ENCODE assay signal across 32 cellular contexts in the genomic region with DNA sequence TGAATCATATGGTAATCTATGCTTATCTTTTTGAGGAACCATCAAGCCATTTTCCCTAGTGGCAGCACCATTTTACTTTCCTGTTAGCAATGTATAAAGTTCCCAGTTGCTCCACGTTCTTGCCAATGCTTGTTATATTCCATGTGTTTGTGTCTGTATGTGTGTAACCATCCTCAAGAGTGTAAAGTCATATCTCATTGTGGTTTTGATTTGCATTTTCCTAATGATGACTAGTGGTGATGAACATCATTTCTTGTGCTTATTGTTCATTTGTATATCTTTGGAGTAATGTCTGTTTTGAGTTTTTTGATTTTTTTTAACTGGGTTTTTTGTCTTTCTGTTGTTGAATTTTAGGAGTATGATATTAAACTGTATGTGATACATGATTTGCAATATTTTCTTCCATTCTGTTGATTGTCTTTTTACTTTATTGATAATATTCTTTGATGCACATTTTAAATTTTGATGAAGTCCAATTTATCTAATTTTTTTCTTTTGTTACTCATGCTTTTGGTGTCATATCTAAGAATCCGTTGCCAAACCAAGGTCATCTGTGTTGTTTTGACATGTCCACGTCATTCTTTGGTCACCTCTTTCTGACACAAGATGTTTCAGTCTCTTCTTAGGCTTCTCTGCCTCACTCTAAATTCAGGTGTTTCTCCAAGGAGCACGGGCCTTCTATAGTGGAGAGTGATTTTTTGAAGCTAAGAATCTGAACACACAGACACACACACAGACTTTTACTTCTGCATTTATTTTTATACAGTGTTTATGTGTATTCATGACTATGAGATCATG. TPM values are rescaled to one million over a fixed set of nuclear protein-coding genes. Genes with fewer than 3 reads are reported as not detected.
DNase-seq lines count a peak whose midpoint lies in the region; ATAC-seq and TF ChIP-seq lines count a peak whose summit lies in the region.
"Had no signal": no experiment of that assay in that cellular context is flagged by ENCODE, and none has a peak within 500 bp of the region (broad histone marks: within the 10 kb centered on the region; RNA-seq: fewer than 3 reads in every experiment).

No MANE protein-coding gene starts in this region.

- intact Hi-C loops in natural killer cell (cut with micrococcal nuclease) = no loop called here
- intact Hi-C loops in heart right ventricle (cut with DNase I) = no loop called here

- ATAC-seq in natural killer cell = no peak
- ATAC-seq in natural killer cell treated with Interleukin-12 subunit alpha and Interleukin-12 subunit beta and Interleukin-15 and Interleukin-18, amount 100 ng/mL, for 72 hours = no peak
- no peak for ATAC-seq in T-helper 17 cell
- no peak for ATAC-seq in esophagus mucosa
- no peak for ATAC-seq in heart right ventricle
- ATAC-seq: GM23338, left cardiac atrium, upper lobe of right lung had no signal

- DNase-seq in natural killer cell (no peak), T-helper 17 cell (no peak), fibroblast of mammary gland (ENCODE audit: low read depth) (peak; percentile 5), GM20000 (ENCODE audit: low spot score) (no peak), heart right ventricle (no peak)
- DNase-seq in natural killer cell treated with Interleukin-12 subunit alpha and Interleukin-12 subunit beta and Interleukin-15 and Interleukin-18, amount 100 ng/mL, for 72 hours (ENCODE audit: low spot score) = no peak
- DNase-seq: activated CD4-positive, alpha-beta T cell treated with anti-CD3 and anti-CD28 coated beads, Interleukin-2, amount 50 U/mL, for 1 hour; activated naive CD4-positive, alpha-beta T cell treated with Interleukin-2 at 50 U/mL for 16 hours; Calu3; DMS79 treated with DMSO at 0.1 percent for 48 hours; effector memory CD4-positive, alpha-beta T cell; foreskin fibroblast; left cardiac atrium; MV-4-11; NCI-H146; NCI-H2107; NCI-H748 treated with DMSO at 0.1 percent for 48 hours; stimulated activated CD4-positive, alpha-beta T cell treated with anti-CD3 and anti-CD28 coated beads, Interleukin-2, amount 100 ng/mL, for 24 hours; substantia nigra; upper lobe of right lung had no signal

- H3K4me3 ChIP-seq in fibroblast of mammary gland (ENCODE audit: control insufficient read depth, low read depth, low read length) = no peak overlapping the region
- no peak overlapping the region for H3K4me3 ChIP-seq in heart right ventricle
- H3K4me3 ChIP-seq: cardiac muscle cell, coronary artery, GM23338, hepatocyte, neural progenitor cell, right atrium auricular region, SJSA1, smooth muscle cell, upper lobe of right lung had no signal

- TF ChIP-seq CTCF in natural killer cell (IDR thresholded peaks at IDR 0.05) (no peak), fibroblast of mammary gland (conservative IDR thresholded peaks at IDR 0.05; ENCODE audit: control insufficient read depth, insufficient read depth, low read depth, low read length) (no peak), GM20000 (IDR thresholded peaks at IDR 0.05; ENCODE audit: extremely low read depth, missing control alignments) (no peak), heart right ventricle (IDR thresholded peaks at IDR 0.05) (no peak)

- H3K4me1 ChIP-seq in heart right ventricle = peaks cover 0 to 3% (median 0%) of the 10 kb centered on the region in 9 donors
- H3K4me1 ChIP-seq: neural progenitor cell, parathyroid adenoma, right atrium auricular region, SJSA1, upper lobe of right lung had no signal

- H3K9me3 ChIP-seq in T-helper 17 cell (ENCODE audit: control insufficient read depth, low read length, poor library complexity, severe bottlenecking) = no peaks in the 10 kb centered on the region
- no peaks in the 10 kb centered on the region for H3K9me3 ChIP-seq in heart right ventricle
- H3K9me3 ChIP-seq: right atrium auricular region, SJSA1, upper lobe of right lung had no signal

- no peaks in the 10 kb centered on the region for H3K27me3 ChIP-seq in heart right ventricle
- H3K27me3 ChIP-seq: cardiac muscle cell, hepatocyte, neural progenitor cell, right atrium auricular region, SJSA1, upper lobe of right lung had no signal

- H3K4me3 Mint-ChIP-seq in natural killer cell (no peak overlapping the region), T-helper 17 cell (no peak overlapping the region)
- no peak overlapping the region for H3K4me3 Mint-ChIP-seq in natural killer cell treated with Interleukin-12 subunit alpha and Interleukin-12 subunit beta and Interleukin-15 and Interleukin-18, amount 100 ng/mL, for 72 hours
- H3K4me3 Mint-ChIP-seq: CD14-positive monocyte, GM23338, neural progenitor cell had no signal

- H3K4me1 Mint-ChIP-seq in natural killer cell (peaks cover 27 to 38% of the 10 kb centered on the region in 2 donors), T-helper 17 cell (peaks cover 22% of the 10 kb centered on the region)
- H3K4me1 Mint-ChIP-seq in natural killer cell treated with Interleukin-12 subunit alpha and Interleukin-12 subunit beta and Interleukin-15 and Interleukin-18, amount 100 ng/mL, for 72 hours (ENCODE audit: low read depth in 2 of 2) = peaks cover 26 to 30% of the 10 kb centered on the region in 2 donors
- H3K4me1 Mint-ChIP-seq: neural progenitor cell had no signal

- WGBS in heart right ventricle, 2 donors = 81 to 90% methylated on average over 4 of the region's 4 CpGs

- H3K36me3 ChIP-seq in heart right ventricle = peaks cover 0 to 12% (median 0%) of the 10 kb centered on the region in 9 donors
- H3K36me3 ChIP-seq: cardiac muscle cell, neural progenitor cell, right atrium auricular region had no signal

- H3K36me3 Mint-ChIP-seq in natural killer cell (no peaks in the 10 kb centered on the region), T-helper 17 cell (ENCODE audit: low read depth) (peaks cover 4% of the 10 kb centered on the region)
- peaks cover 7% of the 10 kb centered on the region for H3K36me3 Mint-ChIP-seq in natural killer cell treated with Interleukin-12 subunit alpha and Interleukin-12 subunit beta and Interleukin-15 and Interleukin-18, amount 100 ng/mL, for 72 hours

- H3K27me3 Mint-ChIP-seq in natural killer cell (ENCODE audit: low read depth in 2 of 2) (no peaks in the 10 kb centered on the region), T-helper 17 cell (no peaks in the 10 kb centered on the region)
- H3K27me3 Mint-ChIP-seq in natural killer cell treated with Interleukin-12 subunit alpha and Interleukin-12 subunit beta and Interleukin-15 and Interleukin-18, amount 100 ng/mL, for 72 hours = no peaks in the 10 kb centered on the region

- H3K27ac Mint-ChIP-seq in natural killer cell = peak overlapping the region; percentile 7 to 31
- H3K27ac Mint-ChIP-seq in natural killer cell treated with Interleukin-12 subunit alpha and Interleukin-12 subunit beta and Interleukin-15 and Interleukin-18, amount 100 ng/mL, for 72 hours = peak overlapping the region in 1 of 2 donors; percentile 12
- peak overlapping the region; percentile 44 for H3K27ac Mint-ChIP-seq in T-helper 17 cell
- H3K27ac Mint-ChIP-seq: GM23338, neural progenitor cell had no signal

- no peak overlapping the region for H3K27ac ChIP-seq in heart right ventricle
- H3K27ac ChIP-seq: cardiac muscle cell, coronary artery, hepatocyte, HL-60, neural progenitor cell, parathyroid adenoma, right atrium auricular region, SJSA1, upper lobe of right lung had no signal

- no peaks in the 10 kb centered on the region for H3K9me3 Mint-ChIP-seq in natural killer cell
- H3K9me3 Mint-ChIP-seq in natural killer cell treated with Interleukin-12 subunit alpha and Interleukin-12 subunit beta and Interleukin-15 and Interleukin-18, amount 100 ng/mL, for 72 hours = no peaks in the 10 kb centered on the region
- H3K9me3 Mint-ChIP-seq: CD14-positive monocyte, GM23338, neural progenitor cell had no signal

RNA-seq across cellular contexts. Expression of a gene that starts 36.1 kb away (rescaled TPM):
- total RNA-seq in natural killer cell (100 to 1,000 TPM in 2 of 3 donors, 10 to 100 TPM in 1; 98.2 to 101 (median 101) TPM), T-helper 17 cell (10 to 100 TPM; 90.9 to 91.8 TPM), esophagus mucosa (29.3 TPM), heart right ventricle (10 to 100 TPM; 28.2 to 41.8 (median 34.8) TPM)
- total RNA-seq in natural killer cell treated with Interleukin-12 subunit alpha and Interleukin-12 subunit beta and Interleukin-15 and Interleukin-18, amount 100 ng/mL, for 72 hours = 10 to 100 TPM; 85.0 to 90.1 TPM
- polyA plus RNA-seq in heart right ventricle = 10 to 100 TPM; 15.4 to 25.8 TPM

RNA-seq across cellular contexts. Expression of a gene that starts 36.2 kb away (rescaled TPM):
- total RNA-seq in natural killer cell (10 to 100 TPM; 28.0 to 35.9 (median 33.8) TPM), T-helper 17 cell (10 to 100 TPM; 26.1 to 32.0 TPM), esophagus mucosa (36.3 TPM), heart right ventricle (10 to 100 TPM; 51.0 to 69.6 (median 58.6) TPM)
- total RNA-seq in natural killer cell treated with Interleukin-12 subunit alpha and Interleukin-12 subunit beta and Interleukin-15 and Interleukin-18, amount 100 ng/mL, for 72 hours = 10 to 100 TPM; 50.6 to 60.8 TPM
- polyA plus RNA-seq in heart right ventricle = 10 to 100 TPM; 26.1 to 79.2 TPM
